14 cellular contexts compared by ENCODE assay signal in genomic region chr13:44244288-44244687, GRCh38.
DNase-seq lines count a peak whose midpoint lies in the region; ATAC-seq and TF ChIP-seq lines count a peak whose summit lies in the region.
"Had no signal": no experiment of that assay in that cellular context is flagged by ENCODE, and none has a peak within 500 bp of the region (broad histone marks: within the 10 kb centered on the region; RNA-seq: fewer than 3 reads in every experiment).

No MANE protein-coding gene starts in this region.

- no peaks in the 10 kb centered on the region for H4K20me1 ChIP-seq in BLaER1 treated with 17β-estradiol and CSF1 and Interleukin-3, amounts not matched to agents 10 nM and 100 nM
- no peaks in the 10 kb centered on the region for H4K20me1 ChIP-seq in MM.1S (ENCODE audit: insufficient read depth, low read length)

- no peak overlapping the region for H3K4me3 ChIP-seq in BLaER1 treated with 17β-estradiol and CSF1 and Interleukin-3, amounts not matched to agents 10 nM and 100 nM
- H3K4me3 ChIP-seq in MM.1S (ENCODE audit: low read length), result no peak overlapping the region
- H3K4me3 ChIP-seq: pancreas had no signal

- H3K9me3 ChIP-seq in BLaER1 treated with 17β-estradiol and CSF1 and Interleukin-3, amounts not matched to agents 10 nM and 100 nM (replicated peaks in 1 of 11), result peaks cover 0 to 14% (median 0%) of the 10 kb centered on the region in 11 experiments; a peak in 7 of 22 replicates
- H3K9me3 ChIP-seq in MM.1S (replicated peaks; ENCODE audit: insufficient read depth, low read length), result no peaks in the 10 kb centered on the region
- H3K9me3 ChIP-seq: pancreas had no signal

- peaks cover 32 to 68% (median 53%) of the 10 kb centered on the region in 10 experiments for H3K4me1 ChIP-seq in BLaER1 treated with 17β-estradiol and CSF1 and Interleukin-3, amounts not matched to agents 10 nM and 100 nM
- peaks cover 33% of the 10 kb centered on the region for H3K4me1 ChIP-seq in MM.1S (ENCODE audit: low read length)

- peak overlapping the region in 8 of 11 experiments; percentile 29 to 89 (median 68); a peak in 12 of 22 replicates for H3K9ac ChIP-seq in BLaER1 treated with 17β-estradiol and CSF1 and Interleukin-3, amounts not matched to agents 10 nM and 100 nM
- no peak overlapping the region for H3K9ac ChIP-seq in MM.1S (ENCODE audit: low read length)

- no peaks in the 10 kb centered on the region for H3K9me2 ChIP-seq in MM.1S (replicated peaks; ENCODE audit: insufficient read depth, low read length)

- no peaks in the 10 kb centered on the region for H3K79me2 ChIP-seq in MM.1S (ENCODE audit: low read length)

- peaks cover 6% of the 10 kb centered on the region; the same call in 1 of the 2 replicates for H3F3A ChIP-seq in MM.1S (ENCODE audit: insufficient read depth, low read length)

- 0 out of 2 replicates have a peak overlapping the region, but pooled peaks have one; percentile 56 for H2AFZ ChIP-seq in MM.1S (ENCODE audit: low read length)

- no peak for ATAC-seq in sciatic nerve
- ATAC-seq in GM21423 (IDR thresholded peaks at IDR 0.05; ENCODE audit: unreplicated experiment), result no peak
- ATAC-seq in GM21526 (IDR thresholded peaks at IDR 0.05; ENCODE audit: low FRiP score, unreplicated experiment), result no peak
- ATAC-seq: effector memory CD8-positive, alpha-beta T cell had no signal

- H3K27me3 ChIP-seq in BLaER1 treated with 17β-estradiol and CSF1 and Interleukin-3, amounts not matched to agents 10 nM and 100 nM, result no peaks in the 10 kb centered on the region
- H3K27me3 ChIP-seq in MM.1S (replicated peaks; ENCODE audit: insufficient read depth, low read length), result no peaks in the 10 kb centered on the region
- H3K27me3 ChIP-seq: pancreas had no signal

- TF ChIP-seq CTCF in MM.1S (IDR thresholded peaks at IDR 0.05; ENCODE audit: low read length), result no peak

- peak overlapping the region; percentile 40 to 90 (median 74); a peak in 21 of 22 replicates for H3K4me2 ChIP-seq in BLaER1 treated with 17β-estradiol and CSF1 and Interleukin-3, amounts not matched to agents 10 nM and 100 nM
- 0 out of 2 replicates have a peak overlapping the region, but pooled peaks have one; percentile 47 for H3K4me2 ChIP-seq in MM.1S (ENCODE audit: low read depth, low read length)

- no peaks in the 10 kb centered on the region for H3K36me3 ChIP-seq in BLaER1 treated with 17β-estradiol and CSF1 and Interleukin-3, amounts not matched to agents 10 nM and 100 nM
- no peaks in the 10 kb centered on the region for H3K36me3 ChIP-seq in MM.1S (replicated peaks; ENCODE audit: insufficient read depth, low read length)
- H3K36me3 ChIP-seq: pancreas had no signal

- H3K27ac ChIP-seq in BLaER1 treated with 17β-estradiol and CSF1 and Interleukin-3, amounts not matched to agents 10 nM and 100 nM, result peak overlapping the region in 9 of 11 experiments; percentile 35 to 99 (median 76); a peak in 17 of 22 replicates
- H3K27ac ChIP-seq in MM.1S (ENCODE audit: low read length), result no peak overlapping the region
- peak overlapping the region; percentile 78 for H3K27ac ChIP-seq in cingulate gyrus (ENCODE audit: low read depth, low read length)
- H3K27ac ChIP-seq: pancreas had no signal

- DNase-seq in MM.1S (no peak), midbrain (lab: John Stamatoyannopoulos, UW) (peak; percentile 50), sciatic nerve (ENCODE audit: low spot score) (no peak), OCI-M1 (lab: John Stamatoyannopoulos, UW) (no peak)
- DNase-seq: activated naive CD8-positive, alpha-beta T cell treated with anti-CD3 and anti-CD28 coated beads, Interleukin-2, amount 10 ng/mL, durations not matched to agents 7 days and 5 days; effector memory CD8-positive, alpha-beta T cell; EL; NCI-H187 treated with DMSO at 0.1 percent for 48 hours; pancreas; SIG-M5 had no signal

- intact Hi-C loops in sciatic nerve (cut with DNase I), result no loop called here
